28 cellular contexts compared by ENCODE assay signal in the genomic region with DNA sequence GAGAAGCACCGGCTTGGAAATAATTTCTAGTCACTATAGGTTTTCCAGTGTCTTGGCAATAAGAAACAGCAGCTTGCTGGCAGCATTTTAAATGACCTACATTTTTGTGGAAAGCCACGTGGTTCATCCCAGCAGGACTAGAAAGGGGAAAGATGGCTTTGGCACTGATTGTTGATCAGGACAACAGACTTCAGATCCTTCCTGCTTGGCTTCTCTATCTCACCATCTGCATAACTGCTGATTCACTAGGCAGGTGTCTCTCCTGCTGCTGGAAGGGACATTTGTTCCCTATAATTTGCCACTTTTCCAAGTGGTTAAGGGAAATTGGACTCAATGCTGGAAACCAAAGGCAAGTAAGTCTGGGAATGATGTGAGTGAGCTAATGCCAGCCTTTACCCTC.
DNase-seq lines count a peak whose midpoint lies in the region; FAIRE-seq and TF ChIP-seq lines count a peak whose summit lies in the region.
"Had no signal": no experiment of that assay in that cellular context is flagged by ENCODE, and none has a peak within 500 bp of the region (broad histone marks: within the 10 kb centered on the region; RNA-seq: fewer than 3 reads in every experiment).

No MANE protein-coding gene starts in this region.

- in situ Hi-C loops in ACHN (cut with HindIII; ENCODE audit: low pct_ligation_motif_present, low pct_unique_long_range_greater_than_20kb, low sequenced_read_pairs): no loop called here

- peak overlapping the region; percentile 70 for H3K27ac ChIP-seq in cingulate gyrus (ENCODE audit: low read depth, low read length)
- H3K27ac ChIP-seq: ascending aorta, C4-2B, esophagus squamous epithelium, gastrocnemius medialis, psoas muscle, SJSA1 had no signal

- FAIRE-seq in D721Med (lab: Jason Lieb, UNC): no peak
- FAIRE-seq: colon, GM12878, small intestine, urothelium cell line had no signal

- DNase-seq in SHP77 (lab: John Stamatoyannopoulos, UW) (peak; percentile 29 to 54), SHP77 treated with DMSO at 0.1 percent for 48 hours (lab: John Stamatoyannopoulos, UW) (no peak), NCI-H69 (lab: John Stamatoyannopoulos, UW) (peak; percentile 50), superior temporal gyrus (ENCODE audit: extremely low spot score) (peak; percentile 71), OCI-M2 (lab: John Stamatoyannopoulos, UW; ENCODE audit: unreplicated experiment) (no peak), ACHN (no peak), D721Med (ENCODE audit: insufficient read length, low spot score) (no peak)
- DNase-seq: activated CD4-positive, alpha-beta T cell treated with anti-CD3 and anti-CD28 coated beads, Interleukin-2, amount 10 ng/mL, durations not matched to agents 7 days and 5 days; DMS153; esophagus squamous epithelium; gastrocnemius medialis; islet precursor cell; KG1; mucosa of descending colon; NCI-H2029; NCI-H526; nephron progenitor cell; PC-3; psoas muscle; small intestine; stimulated activated CD4-positive, alpha-beta T cell treated with anti-CD3 and anti-CD28 coated beads, Interleukin-2, amount 100 ng/mL, for 24 hours had no signal

- TF ChIP-seq CTCF in D721Med (IDR thresholded peaks at IDR 0.05; ENCODE audit: insufficient read depth, missing control alignments): no peak

Comparison
In these comparisons a context has a peak if more than half of its experiments do, and no peak if none do; other contexts are left out.
1. DNase-seq: peak in SHP77 (2 of 2), NCI-H69 (single experiment) and superior temporal gyrus (single experiment); none in SHP77 treated with DMSO at 0.1 percent for 48 hours (single experiment), OCI-M2 (single experiment), ACHN (single experiment) and D721Med (single experiment).